ENCODE assay signal across 19 cellular contexts in the genomic region with DNA sequence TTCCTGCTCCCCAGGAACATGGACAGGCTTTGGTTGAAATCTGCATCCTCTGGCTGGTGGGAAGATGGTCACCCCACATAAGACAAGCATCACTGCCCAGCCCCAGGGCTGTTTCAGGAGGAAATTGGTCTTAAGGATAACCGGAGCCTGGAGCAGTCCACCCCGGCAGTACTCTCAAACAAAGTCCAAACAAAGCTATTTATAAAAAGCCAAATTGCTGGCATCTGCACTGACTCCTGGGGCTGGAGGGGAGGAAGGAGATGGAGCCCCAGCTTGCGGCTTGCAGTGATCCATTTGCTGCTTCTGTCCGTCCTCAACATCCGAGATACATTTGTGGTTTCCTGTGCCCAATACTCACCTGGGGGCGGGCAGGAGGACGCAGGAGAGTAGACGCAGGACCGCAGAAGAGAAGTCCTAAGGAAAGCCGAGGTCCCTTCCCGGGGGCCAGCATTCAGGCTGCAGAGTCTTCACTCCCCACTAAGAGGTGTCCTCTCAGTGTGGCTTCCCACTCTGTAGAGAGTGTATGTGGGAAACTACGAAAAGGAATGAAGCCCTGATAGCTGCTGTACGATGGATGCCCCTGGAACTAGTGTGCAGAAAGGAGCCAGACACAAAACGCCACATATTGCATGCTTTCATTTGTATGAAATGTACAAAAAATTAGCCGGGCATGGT.
"Had no signal": no experiment of that assay in that cellular context is flagged by ENCODE, and none has a peak within 500 bp of the region (broad histone marks: within the 10 kb centered on the region; RNA-seq: fewer than 3 reads in every experiment).

No MANE protein-coding gene starts in this region.

- H3K9me3 ChIP-seq: adrenal gland, gastrocnemius medialis, neutrophil, right atrium auricular region, suprapubic skin, upper lobe of left lung had no signal

- H3K4me3 Mint-ChIP-seq: activated CD4-positive, alpha-beta T cell treated with anti-CD3 and anti-CD28 coated beads for 36 hours; activated CD8-positive, alpha-beta T cell treated with anti-CD3 and anti-CD28 coated beads for 36 hours; brain; central memory CD8-positive, alpha-beta T cell; T-cell had no signal

- H3K36me3 ChIP-seq: adrenal gland, gastrocnemius medialis, neutrophil, right atrium auricular region, suprapubic skin, upper lobe of left lung had no signal

- H3K27me3 ChIP-seq: right atrium auricular region, upper lobe of left lung had no signal

- H3K9me3 Mint-ChIP-seq: activated CD8-positive, alpha-beta T cell treated with anti-CD3 and anti-CD28 coated beads for 36 hours; central memory CD8-positive, alpha-beta T cell had no signal

- H3K4me1 ChIP-seq: adrenal gland, gastrocnemius medialis, right atrium auricular region, suprapubic skin had no signal

- DNase-seq: activated CD4-positive, alpha-beta T cell treated with anti-CD3 and anti-CD28 coated beads for 36 hours; activated CD8-positive, alpha-beta memory T cell treated with anti-CD3 and anti-CD28 coated beads, Interleukin-2, amount 50 U/mL, for 4 hours; activated CD8-positive, alpha-beta T cell treated with anti-CD3 and anti-CD28 coated beads for 36 hours; adrenal gland; effector memory CD4-positive, alpha-beta T cell; gastrocnemius medialis; naive thymus-derived CD4-positive, alpha-beta T cell; stimulated activated CD4-positive, alpha-beta T cell treated with anti-CD3 and anti-CD28 coated beads, Interleukin-1b, Interleukin-23, amount 100 ng/mL, for 48 hours; stimulated activated naive CD4-positive, alpha-beta T cell; T-cell; T1000; upper lobe of left lung had no signal

- H3K4me3 ChIP-seq: adrenal gland, gastrocnemius medialis, right atrium auricular region, suprapubic skin, upper lobe of left lung had no signal

- H3K27ac Mint-ChIP-seq: activated CD4-positive, alpha-beta T cell treated with anti-CD3 and anti-CD28 coated beads for 36 hours; activated CD8-positive, alpha-beta T cell treated with anti-CD3 and anti-CD28 coated beads for 36 hours; brain; T-cell had no signal

- H3K36me3 Mint-ChIP-seq: brain, T-cell had no signal

- H3K27ac ChIP-seq: adrenal gland, epithelial cell of prostate, gastrocnemius medialis, neutrophil, right atrium auricular region, suprapubic skin, upper lobe of left lung, VCaP had no signal

- H3K4me1 Mint-ChIP-seq: brain; central memory CD8-positive, alpha-beta T cell had no signal

- ATAC-seq: activated CD4-positive, alpha-beta T cell treated with anti-CD3 and anti-CD28 coated beads for 36 hours; activated CD8-positive, alpha-beta T cell treated with anti-CD3 and anti-CD28 coated beads for 36 hours; gastrocnemius medialis; naive thymus-derived CD4-positive, alpha-beta T cell had no signal
